Comparison of ENCODE assay signal across 8 cellular contexts in the genomic region with DNA sequence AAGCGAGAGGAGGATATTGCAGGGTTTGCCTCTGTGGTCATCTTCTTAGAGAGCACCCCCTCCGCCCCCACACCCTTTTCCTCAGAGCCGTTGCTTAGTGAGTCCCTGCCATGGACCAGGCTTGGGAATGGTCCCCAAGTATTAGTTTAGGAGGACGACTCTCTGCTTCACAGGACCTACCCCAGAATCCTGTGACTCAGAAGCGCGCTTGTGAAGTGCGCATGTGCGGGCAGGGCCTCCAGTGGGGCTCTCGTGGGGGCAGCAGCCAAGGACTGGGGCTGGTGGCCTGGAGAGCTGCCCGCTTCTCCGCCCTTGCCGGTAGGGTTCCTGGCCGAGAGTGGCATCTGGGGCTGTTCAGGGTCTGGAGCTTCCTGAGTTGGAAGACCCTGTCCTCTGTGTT. TPM values are rescaled to one million over a fixed set of nuclear protein-coding genes. Genes with fewer than 3 reads are reported as not detected.
DNase-seq lines count a peak whose midpoint lies in the region; ATAC-seq and TF ChIP-seq lines count a peak whose summit lies in the region.

No MANE protein-coding gene starts in this region.

- peak overlapping the region; percentile 17 to 33; a peak in 3 of 4 replicates for H3K4me3 ChIP-seq in SK-N-SH (ENCODE audit: low read depth in 2 of 2, low read length in 1 of 2)
- peak overlapping the region; percentile 27 to 47 for H3K4me3 ChIP-seq in right atrium auricular region
- H3K4me3 ChIP-seq in PC-3 (ENCODE audit: low read length): no peak overlapping the region

- peaks cover 1 to 13% of the 10 kb centered on the region in 2 experiments for H3K36me3 ChIP-seq in SK-N-SH (replicated peaks in 1 of 2; ENCODE audit: control insufficient read depth in 1 of 2, insufficient read depth in 2 of 2, low read length in 1 of 2)
- H3K36me3 ChIP-seq in right atrium auricular region: no peaks in the 10 kb centered on the region
- H3K36me3 ChIP-seq in PC-3 (ENCODE audit: low read depth, low read length): no peaks in the 10 kb centered on the region

- ATAC-seq in SK-N-SH treated with all-trans-retinoic acid at 6 μM for 48 hours (no peak), PC-3 (no peak)

- POLR2A ChIA-PET in SK-N-SH (lab: Yijun Ruan, JAX) (interaction anchor here (1.0 to 3.0 kb wide), 2 partner anchors 37 to 203 kb away, joined by 4 to 19 read pairs; partner anchors contain the start of genes HMGN1 and PSMG1), PC-3 (lab: Charles Lee; ENCODE audit: unreplicated experiment) (interaction anchor here (0.7 kb wide), 1 partner anchor 587 kb away, joined by 3 read pairs; no protein-coding TSS in a partner anchor)

- no peaks in the 10 kb centered on the region for H3K9me2 ChIP-seq in SK-N-SH
- H3K9me2 ChIP-seq in PC-3 (replicated peaks; ENCODE audit: low read length): no peaks in the 10 kb centered on the region

- H4K20me1 ChIP-seq in SK-N-SH (ENCODE audit: insufficient read depth) (peaks cover 4% of the 10 kb centered on the region; the same call in 1 of the 2 replicates), PC-3 (ENCODE audit: low read length) (no peaks in the 10 kb centered on the region)

- H3K4me2 ChIP-seq in SK-N-SH (peak overlapping the region; percentile 72), PC-3 (ENCODE audit: low read length) (no peak overlapping the region)

- H3K9me3 Mint-ChIP-seq in activated T-helper 2 cell treated with anti-CD3 and anti-CD28 coated beads, Interferon-gamma antibody, Interleukin-2, Interleukin-4, amounts not matched to agents 10 μg/mL and 5 μg/mL and 100 μg/mL, durations not matched to agents 14 hours and 24 hours and 36 hours: no peaks in the 10 kb centered on the region
- H3K9me3 Mint-ChIP-seq in stimulated activated naive CD8-positive, alpha-beta T cell treated with anti-CD3 and anti-CD28 coated beads, Interleukin-15, Interleukin-2, amounts not matched to agents 100 ng/mL and 50 ng/mL, for 24 hours: no peaks in the 10 kb centered on the region

- H3K36me3 Mint-ChIP-seq in activated T-helper 2 cell treated with anti-CD3 and anti-CD28 coated beads, Interferon-gamma antibody, Interleukin-2, Interleukin-4, amounts not matched to agents 10 μg/mL and 5 μg/mL and 100 μg/mL, durations not matched to agents 14 hours and 24 hours and 36 hours (ENCODE audit: low read depth): peaks cover 5% of the 10 kb centered on the region
- H3K36me3 Mint-ChIP-seq in stimulated activated naive CD8-positive, alpha-beta T cell treated with anti-CD3 and anti-CD28 coated beads, Interleukin-15, Interleukin-2, amounts not matched to agents 100 ng/mL and 50 ng/mL, for 24 hours (ENCODE audit: low read depth): peaks cover 4% of the 10 kb centered on the region

- no peaks in the 10 kb centered on the region for H3K27me3 ChIP-seq in SK-N-SH (ENCODE audit: insufficient read depth)
- H3K27me3 ChIP-seq in right atrium auricular region: no peaks in the 10 kb centered on the region
- no peaks in the 10 kb centered on the region for H3K27me3 ChIP-seq in PC-3 (ENCODE audit: low read length)

- H3K27ac Mint-ChIP-seq in activated T-helper 2 cell treated with anti-CD3 and anti-CD28 coated beads, Interferon-gamma antibody, Interleukin-2, Interleukin-4, amounts not matched to agents 10 μg/mL and 5 μg/mL and 100 μg/mL, durations not matched to agents 14 hours and 24 hours and 36 hours: peak overlapping the region; percentile 52
- H3K27ac Mint-ChIP-seq in stimulated activated naive CD8-positive, alpha-beta T cell treated with anti-CD3 and anti-CD28 coated beads, Interleukin-15, Interleukin-2, amounts not matched to agents 100 ng/mL and 50 ng/mL, for 24 hours: peak overlapping the region; percentile 79

- H3K27ac ChIP-seq in SK-N-SH (ENCODE audit: low read depth in 2 of 2, low read length in 1 of 2): peak overlapping the region; percentile 52 to 80
- peak overlapping the region; percentile 74 to 81 for H3K27ac ChIP-seq in right atrium auricular region
- H3K27ac ChIP-seq in PC-3 (ENCODE audit: low read length): no peak overlapping the region

- 0 out of 2 replicates have a peak overlapping the region, but pooled peaks have one; percentile 68 for H2AFZ ChIP-seq in SK-N-SH (ENCODE audit: low read depth)
- H2AFZ ChIP-seq in PC-3 (ENCODE audit: low read length): no peak overlapping the region

- no peaks in the 10 kb centered on the region for H3K9me3 ChIP-seq in SK-N-SH
- H3K9me3 ChIP-seq in right atrium auricular region: no peaks in the 10 kb centered on the region
- no peaks in the 10 kb centered on the region for H3K9me3 ChIP-seq in PC-3 (ENCODE audit: low read length)

- no TSS peak for BruUV-seq in PC-3 (replicated peaks; lab: Mats Ljungman, UMichigan)

- peak overlapping the region; percentile 46; the same call in 1 of the 2 replicates for H3K9ac ChIP-seq in SK-N-SH
- no peak overlapping the region for H3K9ac ChIP-seq in PC-3 (ENCODE audit: low read length)

- no peak for TF ChIP-seq RAD21 in SK-N-SH (IDR thresholded peaks at IDR 0.05; ENCODE audit: low read length)

- H3K27me3 Mint-ChIP-seq in activated T-helper 2 cell treated with anti-CD3 and anti-CD28 coated beads, Interferon-gamma antibody, Interleukin-2, Interleukin-4, amounts not matched to agents 10 μg/mL and 5 μg/mL and 100 μg/mL, durations not matched to agents 14 hours and 24 hours and 36 hours (ENCODE audit: low read depth): no peaks in the 10 kb centered on the region
- H3K27me3 Mint-ChIP-seq in stimulated activated naive CD8-positive, alpha-beta T cell treated with anti-CD3 and anti-CD28 coated beads, Interleukin-15, Interleukin-2, amounts not matched to agents 100 ng/mL and 50 ng/mL, for 24 hours: no peaks in the 10 kb centered on the region

- no peak for TF ChIP-seq EP300 in SK-N-SH (IDR thresholded peaks at IDR 0.05; ENCODE audit: borderline replicate concordance in 1 of 2, low read depth in 1 of 2, low read length in 1 of 2)

- 48% methylated on average over 4 of the region's 13 CpGs for WGBS in SK-N-SH (ENCODE audit: low lambda C conversion rate)

- TF ChIP-seq CTCF in SK-N-SH (IDR thresholded peaks at IDR 0.05) (no peak), right atrium auricular region (IDR thresholded peaks at IDR 0.05) (no peak), PC-3 (conservative IDR thresholded peaks at IDR 0.05; ENCODE audit: low read depth, low read length) (no peak)

- no peak for DNase-seq in SK-N-SH
- no peak for DNase-seq in activated T-helper 2 cell treated with anti-CD3 and anti-CD28 coated beads, Interferon-gamma antibody, Interleukin-2, Interleukin-4, amounts not matched to agents 10 μg/mL and 5 μg/mL and 100 μg/mL, durations not matched to agents 14 hours and 24 hours and 36 hours (ENCODE audit: low spot score)
- no peak for DNase-seq in right atrium auricular region (ENCODE audit: low spot score)
- no peak for DNase-seq in amniotic stem cell (lab: John Stamatoyannopoulos, UW)
- no peak for DNase-seq in foreskin melanocyte
- DNase-seq in PC-3: no peak

- peaks cover 19% of the 10 kb centered on the region for H3F3A ChIP-seq in SK-N-SH (replicated peaks; ENCODE audit: insufficient read depth)
- H3F3A ChIP-seq in PC-3 (ENCODE audit: low read length, unreplicated experiment): no peaks in the 10 kb centered on the region

- H3K4me3 Mint-ChIP-seq in activated T-helper 2 cell treated with anti-CD3 and anti-CD28 coated beads, Interferon-gamma antibody, Interleukin-2, Interleukin-4, amounts not matched to agents 10 μg/mL and 5 μg/mL and 100 μg/mL, durations not matched to agents 14 hours and 24 hours and 36 hours (ENCODE audit: low read depth): peak overlapping the region; percentile 67
- peak overlapping the region; percentile 78 for H3K4me3 Mint-ChIP-seq in stimulated activated naive CD8-positive, alpha-beta T cell treated with anti-CD3 and anti-CD28 coated beads, Interleukin-15, Interleukin-2, amounts not matched to agents 100 ng/mL and 50 ng/mL, for 24 hours

- intact Hi-C loops in activated T-helper 2 cell treated with anti-CD3 and anti-CD28 coated beads, Interferon-gamma antibody, Interleukin-2, Interleukin-4, amounts not matched to agents 10 μg/mL and 5 μg/mL and 100 μg/mL, durations not matched to agents 14 hours and 24 hours and 36 hours (cut with micrococcal nuclease): loop anchor here (5.0 kb wide), 1 partner anchor 129 kb away; no protein-coding TSS in a partner anchor
- intact Hi-C loops in PC-3 (cut with micrococcal nuclease): loop anchor here (10.0 kb wide), 2 partner anchors 201 to 249 kb away; partner anchors contain the start of gene PSMG1

- CTCF ChIA-PET in SK-N-SH (lab: Yijun Ruan, JAX): interaction anchor here (1.0 to 2.0 kb wide), 4 partner anchors 13 to 73 kb away, joined by 3 to 6 read pairs (median 5); no protein-coding TSS in a partner anchor
- CTCF ChIA-PET in PC-3 (lab: Charles Lee): no interaction called here

- H3K79me2 ChIP-seq in SK-N-SH (ENCODE audit: insufficient read depth) (peaks cover 81% of the 10 kb centered on the region), PC-3 (ENCODE audit: low read length) (peaks cover 27% of the 10 kb centered on the region)

- peaks cover 4 to 19% of the 10 kb centered on the region in 2 experiments; a peak in 3 of 4 replicates for H3K4me1 ChIP-seq in SK-N-SH (ENCODE audit: control insufficient read depth in 1 of 2, insufficient read depth in 2 of 2, low read depth in 1 of 2, low read length in 1 of 2)
- H3K4me1 ChIP-seq in right atrium auricular region: peaks cover 0 to 48% of the 10 kb centered on the region in 2 donors
- peaks cover 13% of the 10 kb centered on the region for H3K4me1 ChIP-seq in PC-3 (ENCODE audit: insufficient read depth, low read length)

- H3K4me1 Mint-ChIP-seq in activated T-helper 2 cell treated with anti-CD3 and anti-CD28 coated beads, Interferon-gamma antibody, Interleukin-2, Interleukin-4, amounts not matched to agents 10 μg/mL and 5 μg/mL and 100 μg/mL, durations not matched to agents 14 hours and 24 hours and 36 hours (ENCODE audit: low read depth): peaks cover 28% of the 10 kb centered on the region
- H3K4me1 Mint-ChIP-seq in stimulated activated naive CD8-positive, alpha-beta T cell treated with anti-CD3 and anti-CD28 coated beads, Interleukin-15, Interleukin-2, amounts not matched to agents 100 ng/mL and 50 ng/mL, for 24 hours (ENCODE audit: low read depth): peaks cover 47% of the 10 kb centered on the region

RNA-seq across cellular contexts. Expression of gene HMGN1, which starts 37.3 kb away (rescaled TPM):
- 203 and 219 TPM in 2 replicates for polyA plus RNA-seq in SK-N-SH (2012; rRNA removed)
- 266 and 361 TPM in 2 replicates for polyA plus RNA-seq in SK-N-SH (2012; cell fraction: cytosol; rRNA removed)
- polyA plus RNA-seq in SK-N-SH (2012; cell fraction: nucleus; rRNA removed): 150 and 210 TPM in 2 replicates
- 398 TPM in 2 replicates for total RNA-seq in activated T-helper 2 cell treated with anti-CD3 and anti-CD28 coated beads, Interferon-gamma antibody, Interleukin-2, Interleukin-4, amounts not matched to agents 10 μg/mL and 5 μg/mL and 100 μg/mL, durations not matched to agents 14 hours and 24 hours and 36 hours
- 10 to 100 TPM; 37.1 to 39.6 TPM for total RNA-seq in right atrium auricular region
- 335 and 338 TPM in 2 replicates for total RNA-seq in PC-3 (2014; rRNA removed)

RNA-seq across cellular contexts. Expression of gene LCA5L, which starts 59.4 kb away (rescaled TPM):
- 0.74 and 1.0 TPM in 2 replicates for polyA plus RNA-seq in SK-N-SH (2012; rRNA removed)
- 1.2 and 1.9 TPM in 2 replicates for polyA plus RNA-seq in SK-N-SH (2012; cell fraction: cytosol; rRNA removed)
- 0.96 and 2.5 TPM in 2 replicates for polyA plus RNA-seq in SK-N-SH (2012; cell fraction: nucleus; rRNA removed)
- 0.32 TPM in 1 of 2 replicates, not detected in the other for total RNA-seq in activated T-helper 2 cell treated with anti-CD3 and anti-CD28 coated beads, Interferon-gamma antibody, Interleukin-2, Interleukin-4, amounts not matched to agents 10 μg/mL and 5 μg/mL and 100 μg/mL, durations not matched to agents 14 hours and 24 hours and 36 hours
- total RNA-seq in right atrium auricular region (1 to 10 TPM in 1 of 2 donors, under 1 TPM in 1; 0.26 to 1.5 TPM), PC-3 (2014; rRNA removed) (0.40 and 0.98 TPM in 2 replicates)
